In the genomic region with DNA sequence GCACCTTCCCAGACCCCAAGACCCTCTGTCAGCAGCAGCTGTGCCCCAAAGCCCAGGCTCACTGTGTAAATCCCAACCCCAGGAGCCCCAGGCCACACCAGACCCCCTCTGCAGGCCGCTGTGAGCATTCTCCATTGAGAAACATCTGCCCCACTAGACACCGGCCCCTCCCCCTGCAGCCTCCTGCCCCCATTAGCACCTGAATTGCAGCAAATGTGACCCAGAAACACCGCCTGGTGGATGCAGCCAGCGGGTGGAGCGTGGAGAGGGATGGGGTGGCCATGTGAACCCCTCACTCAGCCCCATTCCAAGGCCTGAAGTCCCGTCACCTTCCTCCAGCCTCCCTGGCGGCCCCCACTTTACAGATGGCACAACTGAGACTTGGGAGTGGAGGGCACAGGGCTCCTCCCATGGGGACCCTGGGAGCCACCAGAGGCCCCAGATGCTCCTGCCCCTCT, we compare ENCODE assay signal across 13 cellular contexts.
DNase-seq lines count a peak whose midpoint lies in the region; ATAC-seq and TF ChIP-seq lines count a peak whose summit lies in the region.
"Had no signal": no experiment of that assay in that cellular context is flagged by ENCODE, and none has a peak within 500 bp of the region (broad histone marks: within the 10 kb centered on the region; RNA-seq: fewer than 3 reads in every experiment).

No MANE protein-coding gene starts in this region.

- H3K9me3 Mint-ChIP-seq in central memory CD8-positive, alpha-beta T cell = no peaks in the 10 kb centered on the region
- no peaks in the 10 kb centered on the region for H3K9me3 Mint-ChIP-seq in nephron

- H3K4me1 ChIP-seq in BLaER1 treated with 17β-estradiol and CSF1 and Interleukin-3, amounts not matched to agents 10 nM and 100 nM = peaks cover 51 to 78% (median 70%) of the 10 kb centered on the region in 10 experiments

- DNase-seq in HuH-7 (ENCODE audit: low spot score) (peak; percentile 56), DMS153 treated with DMSO at 0.1 percent for 48 hours (lab: John Stamatoyannopoulos, UW; ENCODE audit: unreplicated experiment) (no peak), NCI-H1694 treated with DMSO at 0.1 percent for 48 hours (lab: John Stamatoyannopoulos, UW) (no peak), amniotic stem cell (lab: John Stamatoyannopoulos, UW) (no peak)
- no peak for DNase-seq in central memory CD8-positive, alpha-beta T cell (ENCODE audit: low spot score in 2 of 2)
- DNase-seq: activated CD8-positive, alpha-beta memory T cell treated with anti-CD3 and anti-CD28 coated beads for 24 hours; colonic mucosa; MM.1S; stimulated activated CD8-positive, alpha-beta memory T cell treated with anti-CD3 and anti-CD28 coated beads, Interleukin-4, amount 100 ng/mL, for 48 hours had no signal

- H3K27ac ChIP-seq in BLaER1 treated with 17β-estradiol and CSF1 and Interleukin-3, amounts not matched to agents 10 nM and 100 nM = peak overlapping the region in 1 of 11 experiments; percentile 95; a peak in 1 of 22 replicates
- H3K27ac ChIP-seq: colonic mucosa had no signal

- H3K36me3 ChIP-seq in BLaER1 treated with 17β-estradiol and CSF1 and Interleukin-3, amounts not matched to agents 10 nM and 100 nM = peaks cover 18 to 38% (median 25%) of the 10 kb centered on the region in 11 experiments; a peak in 21 of 22 replicates
- H3K36me3 ChIP-seq: colonic mucosa had no signal

- no peaks in the 10 kb centered on the region for H3K9me3 ChIP-seq in BLaER1 treated with 17β-estradiol and CSF1 and Interleukin-3, amounts not matched to agents 10 nM and 100 nM (replicated peaks in 1 of 11)
- H3K9me3 ChIP-seq: colonic mucosa had no signal

- H3K27me3 ChIP-seq in BLaER1 treated with 17β-estradiol and CSF1 and Interleukin-3, amounts not matched to agents 10 nM and 100 nM = no peaks in the 10 kb centered on the region
- H3K27me3 ChIP-seq: colonic mucosa had no signal

- H3K4me3 ChIP-seq in BLaER1 treated with 17β-estradiol and CSF1 and Interleukin-3, amounts not matched to agents 10 nM and 100 nM = peak overlapping the region in 8 of 10 experiments; percentile 74 to 100 (median 86); a peak in 8 of 20 replicates

- peaks cover 13% of the 10 kb centered on the region for H3K36me3 Mint-ChIP-seq in central memory CD8-positive, alpha-beta T cell (ENCODE audit: insufficient read depth)
- no peaks in the 10 kb centered on the region for H3K36me3 Mint-ChIP-seq in nephron (ENCODE audit: low read depth)

- H3K27me3 Mint-ChIP-seq in central memory CD8-positive, alpha-beta T cell = no peaks in the 10 kb centered on the region
- peaks cover 3% of the 10 kb centered on the region for H3K27me3 Mint-ChIP-seq in nephron (ENCODE audit: low read depth)

- peak overlapping the region; percentile 87 to 100 (median 99) for H3K4me2 ChIP-seq in BLaER1 treated with 17β-estradiol and CSF1 and Interleukin-3, amounts not matched to agents 10 nM and 100 nM

- no peak for ATAC-seq in central memory CD8-positive, alpha-beta T cell (replicated peaks; ENCODE audit: extremely low read depth, poor library complexity, severe bottlenecking)
- no peak for ATAC-seq in HG03196 (IDR thresholded peaks at IDR 0.05; ENCODE audit: unreplicated experiment)
- ATAC-seq: right cardiac atrium had no signal

- H3K4me1 Mint-ChIP-seq in central memory CD8-positive, alpha-beta T cell = peaks cover 13% of the 10 kb centered on the region
- peaks cover 13% of the 10 kb centered on the region for H3K4me1 Mint-ChIP-seq in nephron

- no peak for TF ChIP-seq CTCF in nephron (IDR thresholded peaks at IDR 0.05; ENCODE audit: unreplicated experiment in 3 of 3)

- H3K27ac Mint-ChIP-seq in central memory CD8-positive, alpha-beta T cell (ENCODE audit: low read depth) = no peak overlapping the region
- no peak overlapping the region for H3K27ac Mint-ChIP-seq in nephron

- peak overlapping the region; percentile 68 for H3K4me3 Mint-ChIP-seq in central memory CD8-positive, alpha-beta T cell
- peak overlapping the region; percentile 21 to 84 (median 84) for H3K4me3 Mint-ChIP-seq in nephron

- H3K9ac ChIP-seq in BLaER1 treated with 17β-estradiol and CSF1 and Interleukin-3, amounts not matched to agents 10 nM and 100 nM = peak overlapping the region in 10 of 11 experiments; percentile 87 to 98 (median 94); a peak in 18 of 22 replicates

- peaks cover 46 to 68% (median 61%) of the 10 kb centered on the region in 11 experiments for H4K20me1 ChIP-seq in BLaER1 treated with 17β-estradiol and CSF1 and Interleukin-3, amounts not matched to agents 10 nM and 100 nM
